8 cellular contexts compared by ENCODE assay signal in genomic region chr12:948238-948637, GRCh38. TPM values are rescaled to one million over a fixed set of nuclear protein-coding genes. Genes with fewer than 3 reads are reported as not detected.
DNase-seq lines count a peak whose midpoint lies in the region; ATAC-seq and TF ChIP-seq lines count a peak whose summit lies in the region.

No MANE protein-coding gene starts in this region.

- peaks cover 0 to 6% of the 10 kb centered on the region in 2 experiments; a peak in 2 of 5 replicates for H3K9me3 Mint-ChIP-seq in H9

- no peak overlapping the region for H2BK12ac ChIP-seq in H9 (ENCODE audit: insufficient read length, low read depth, low read length)

- no peak for TF ChIP-seq CTCF in H9 (conservative IDR thresholded peaks at IDR 0.05)
- no peak for TF ChIP-seq CTCF in fibroblast of the aortic adventitia (IDR thresholded peaks at IDR 0.05; ENCODE audit: insufficient read depth, low read length)

- H4K5ac ChIP-seq in H9 (ENCODE audit: insufficient read length, low read depth, low read length), result no peak overlapping the region

- no peaks in the 10 kb centered on the region for H3K27me3 ChIP-seq in H9 (ENCODE audit: insufficient read depth, low read length)

- no peak overlapping the region for H3K18ac ChIP-seq in H9 (ENCODE audit: insufficient read length, low read depth, low read length)

- H2BK15ac ChIP-seq in H9 (ENCODE audit: low read depth, low read length), result no peak overlapping the region

- H3K14ac ChIP-seq in H9 (ENCODE audit: insufficient read depth, low read length), result no peak overlapping the region

- H3K4me3 ChIP-seq in fibroblast of the aortic adventitia (ENCODE audit: low read depth, low read length) (peak overlapping the region; percentile 96), skeletal muscle cell (ENCODE audit: low read depth, low read length) (peak overlapping the region; percentile 89)

- no peak overlapping the region for H2BK20ac ChIP-seq in H9 (ENCODE audit: low read depth, low read length, poor library complexity, severe bottlenecking)

- H2AK5ac ChIP-seq in H9 (ENCODE audit: insufficient read length, low read length), result no peak overlapping the region

- no peak overlapping the region for H3K27ac ChIP-seq in H9 (ENCODE audit: insufficient read length, low read depth, low read length)

- no peak overlapping the region for H4K91ac ChIP-seq in H9 (ENCODE audit: insufficient read length, low read depth, low read length)

- H3K79me1 ChIP-seq in H9 (ENCODE audit: insufficient read depth, low read depth, low read length, poor library complexity, severe bottlenecking), result no peaks in the 10 kb centered on the region

- H3K9me3 ChIP-seq in H9 (ENCODE audit: control insufficient read depth, low read depth, low read length), result no peaks in the 10 kb centered on the region
- H3K9me3 ChIP-seq in T-helper 17 cell (ENCODE audit: control insufficient read depth, low read length, poor library complexity, severe bottlenecking), result no peaks in the 10 kb centered on the region

- H3K4ac ChIP-seq in H9 (ENCODE audit: low read depth, low read length), result no peak overlapping the region

- no peaks in the 10 kb centered on the region; the same call in 1 of the 2 replicates for H3K4me1 ChIP-seq in H9 (ENCODE audit: insufficient read depth, low read length)

- H3K23ac ChIP-seq in H9 (ENCODE audit: insufficient read length, low read depth, low read length), result no peak overlapping the region

- intact Hi-C loops in head of caudate nucleus (cut with DNase I), result loop anchor here (2.0 to 5.0 kb wide), 3 partner anchors 44 to 377 kb away; partner anchors contain the start of genes ERC1 and WNK1

- H3K4me1 Mint-ChIP-seq in H9 (peaks cover 3 to 10% of the 10 kb centered on the region in 2 experiments; a peak in 3 of 4 replicates), T-helper 17 cell (peaks cover 34% of the 10 kb centered on the region)

- H2BK120ac ChIP-seq in H9 (ENCODE audit: low read depth, low read length, poor library complexity, severe bottlenecking), result no peak overlapping the region

- no peaks in the 10 kb centered on the region for H3K23me2 ChIP-seq in H9 (ENCODE audit: insufficient read length, low read depth, low read length, poor library complexity, severe bottlenecking)

- H3K4me3 Mint-ChIP-seq in H9 (peak overlapping the region; percentile 97 to 99), T-helper 17 cell (peak overlapping the region; percentile 78)

- H3K36me3 Mint-ChIP-seq in H9 (ENCODE audit: insufficient read depth in 1 of 3, low read depth in 3 of 3) (peaks cover 6 to 24% (median 15%) of the 10 kb centered on the region in 3 experiments; a peak in 6 of 7 replicates), T-helper 17 cell (ENCODE audit: low read depth) (peaks cover 3% of the 10 kb centered on the region)

- H3K79me2 ChIP-seq in H9 (ENCODE audit: insufficient read depth, low read length), result peaks cover 3% of the 10 kb centered on the region; the same call in 1 of the 2 replicates

- no peak for ATAC-seq in T-helper 17 cell
- ATAC-seq in HG02970 (IDR thresholded peaks at IDR 0.05; ENCODE audit: low FRiP score, unreplicated experiment), result no peak

- H4K20me1 ChIP-seq in H9 (ENCODE audit: control insufficient read depth, insufficient read depth, insufficient read length), result no peaks in the 10 kb centered on the region

- in situ Hi-C loops in ACHN (cut with HindIII; ENCODE audit: low pct_ligation_motif_present, low pct_unique_long_range_greater_than_20kb, low sequenced_read_pairs), result no loop called here

- H3K9ac ChIP-seq in H9 (ENCODE audit: extremely low read depth, insufficient read length, low read length), result no peak overlapping the region

- no peak for DNase-seq in H9
- no peak for DNase-seq in T-helper 17 cell
- no peak for DNase-seq in fibroblast of the aortic adventitia (ENCODE audit: low read depth)
- DNase-seq in skeletal muscle cell (ENCODE audit: low read depth), result no peak
- DNase-seq in COR-L47 (lab: John Stamatoyannopoulos, UW), result no peak
- no peak for DNase-seq in head of caudate nucleus
- DNase-seq in ACHN, result no peak

- H2AFZ ChIP-seq in H9 (ENCODE audit: low read length), result no peak overlapping the region

- no peak overlapping the region for H3K56ac ChIP-seq in H9 (ENCODE audit: insufficient read length, low read depth, low read length)

- no peak overlapping the region for H4K8ac ChIP-seq in H9 (replicated peaks; ENCODE audit: insufficient read length, low read depth, low read length)

- H3K27ac Mint-ChIP-seq in H9, result no peak overlapping the region; a peak in 1 of 7 replicates
- H3K27ac Mint-ChIP-seq in T-helper 17 cell, result no peak overlapping the region

- H3T11ph ChIP-seq in H9 (ENCODE audit: low read length), result no peak overlapping the region

- peak overlapping the region; percentile 72 for H3K4me2 ChIP-seq in H9 (ENCODE audit: insufficient read depth, insufficient read length, low read length)

- no peak overlapping the region for H2BK5ac ChIP-seq in H9 (ENCODE audit: insufficient read length, low read length)

- H3K27me3 Mint-ChIP-seq in H9 (ENCODE audit: low read depth) (no peaks in the 10 kb centered on the region), T-helper 17 cell (no peaks in the 10 kb centered on the region)

- no CpG with 5 or more reads among the region's 9 CpGs for WGBS in H9 (ENCODE audit: extremely low coverage, insufficient read length, low lambda C conversion rate)

RNA-seq across cellular contexts. Expression of gene RAD52, which starts 1.3 kb away (rescaled TPM):
- 15.3 and 18.2 TPM in 2 replicates for total RNA-seq in H9 (2021)
- 10 to 100 TPM; 11.9 to 13.3 TPM for total RNA-seq in T-helper 17 cell
- 8.0 and 10.8 TPM in 2 replicates for total RNA-seq in fibroblast of the aortic adventitia (ENCODE audit: low replicate concordance)

RNA-seq across cellular contexts. Expression of gene ERC1, which starts 42.8 kb away (rescaled TPM):
- total RNA-seq in H9 (2021), result 48.0 and 51.2 TPM in 2 replicates
- 10 to 100 TPM; 46.7 to 52.1 TPM for total RNA-seq in T-helper 17 cell
- total RNA-seq in fibroblast of the aortic adventitia (ENCODE audit: low replicate concordance), result 50.9 and 93.1 TPM in 2 replicates
